Comparison of ENCODE assay signal across 7 cellular contexts in the genomic region with DNA sequence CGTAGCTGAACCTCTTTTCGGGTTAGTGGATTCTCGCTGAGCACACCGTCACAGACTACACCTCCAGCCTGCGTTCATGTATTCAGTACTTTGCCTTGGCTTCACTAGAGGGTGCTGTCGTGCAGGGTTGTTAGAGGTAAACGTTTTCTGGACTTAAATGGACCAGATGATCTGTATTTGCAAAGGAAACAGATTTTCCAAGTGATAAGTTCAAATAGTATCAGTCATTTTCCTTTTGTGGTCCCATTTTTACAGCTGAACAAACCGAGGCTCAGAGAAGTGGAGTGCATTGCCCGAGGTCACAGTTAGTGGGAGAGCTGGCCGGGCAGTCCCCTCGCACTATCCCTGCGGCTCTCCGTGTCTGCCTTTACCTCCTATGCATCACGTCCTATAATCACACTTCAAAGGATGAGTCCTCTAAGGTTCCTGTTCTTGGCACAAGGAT.
DNase-seq lines count a peak whose midpoint lies in the region; ATAC-seq lines count a peak whose summit lies in the region.

No MANE protein-coding gene starts in this region.

- no peaks in the 10 kb centered on the region for H3K9me3 Mint-ChIP-seq in activated naive CD8-positive, alpha-beta T cell treated with anti-CD3 and anti-CD28 coated beads for 36 hours

- intact Hi-C loops in left ventricle myocardium superior (cut with micrococcal nuclease), result loop anchor here (10.0 kb wide), 1 partner anchor 299 kb away; no protein-coding TSS in a partner anchor

- peaks cover 21% of the 10 kb centered on the region for H3K36me3 Mint-ChIP-seq in activated naive CD8-positive, alpha-beta T cell treated with anti-CD3 and anti-CD28 coated beads for 36 hours

- H3K4me3 Mint-ChIP-seq in activated naive CD8-positive, alpha-beta T cell treated with anti-CD3 and anti-CD28 coated beads for 36 hours, result peak overlapping the region; percentile 54

- DNase-seq in SW480 (ENCODE audit: low spot score) (peak; percentile 31), left ventricle myocardium superior (peak; percentile 35), NCI-H2029 treated with DMSO at 0.1 percent for 48 hours (lab: John Stamatoyannopoulos, UW) (no peak)
- peak; percentile 67 for DNase-seq in activated naive CD8-positive, alpha-beta T cell treated with anti-CD3 and anti-CD28 coated beads for 36 hours
- DNase-seq in stimulated activated CD4-positive, alpha-beta T cell treated with anti-CD3 and anti-CD28 coated beads, Interleukin-12 subunit alpha, Interleukin-12 subunit beta, amount 100 ng/mL, for 24 hours (ENCODE audit: low read depth in 2 of 2), result peak; percentile 33 to 62

- H3K27me3 Mint-ChIP-seq in activated naive CD8-positive, alpha-beta T cell treated with anti-CD3 and anti-CD28 coated beads for 36 hours, result no peaks in the 10 kb centered on the region

- peak; percentile 80 for ATAC-seq in GM18868 (IDR thresholded peaks at IDR 0.05; ENCODE audit: unreplicated experiment)
- ATAC-seq in HG03442 (IDR thresholded peaks at IDR 0.05; ENCODE audit: unreplicated experiment), result peak; percentile 82
- ATAC-seq in left ventricle myocardium superior, result peak; percentile 65

- H3K4me1 Mint-ChIP-seq in activated naive CD8-positive, alpha-beta T cell treated with anti-CD3 and anti-CD28 coated beads for 36 hours, result peaks cover 70% of the 10 kb centered on the region

- H3K27ac Mint-ChIP-seq in activated naive CD8-positive, alpha-beta T cell treated with anti-CD3 and anti-CD28 coated beads for 36 hours, result peak overlapping the region; percentile 81
